ENCODE assay signal across 14 cellular contexts in genomic region chr18:59386909-59387515, GRCh38.
"Had no signal": no experiment of that assay in that cellular context is flagged by ENCODE, and none has a peak within 500 bp of the region (broad histone marks: within the 10 kb centered on the region; RNA-seq: fewer than 3 reads in every experiment).

No MANE protein-coding gene starts in this region.

- H3K4me1 Mint-ChIP-seq: activated CD4-positive, alpha-beta T cell treated with anti-CD3 and anti-CD28 coated beads for 36 hours had no signal

- H3K27ac ChIP-seq: cardiac muscle cell, ovary, VCaP had no signal

- H3K27me3 ChIP-seq: ovary had no signal

- H3K9me3 Mint-ChIP-seq: activated CD8-positive, alpha-beta T cell treated with anti-CD3 and anti-CD28 coated beads for 36 hours; activated T-cell treated with anti-CD3 and anti-CD28 coated beads, Interleukin-2, amount 50 U/mL, for 72 hours; stimulated activated naive CD8-positive, alpha-beta T cell treated with anti-CD3 and anti-CD28 coated beads, Interleukin-15, Interleukin-2, amounts not matched to agents 100 ng/mL and 50 ng/mL, for 24 hours had no signal

- H3K4me3 Mint-ChIP-seq: activated CD4-positive, alpha-beta T cell treated with anti-CD3 and anti-CD28 coated beads for 36 hours; activated CD8-positive, alpha-beta T cell treated with anti-CD3 and anti-CD28 coated beads for 36 hours; activated T-cell treated with anti-CD3 and anti-CD28 coated beads, Interleukin-2, amount 50 U/mL, for 72 hours; stimulated activated naive CD8-positive, alpha-beta T cell treated with anti-CD3 and anti-CD28 coated beads, Interleukin-15, Interleukin-2, amounts not matched to agents 100 ng/mL and 50 ng/mL, for 24 hours had no signal

- DNase-seq: activated CD4-positive, alpha-beta T cell treated with anti-CD3 and anti-CD28 coated beads for 36 hours; activated CD8-positive, alpha-beta memory T cell treated with anti-CD3 and anti-CD28 coated beads, Interleukin-2, amount 50 U/mL, for 4 hours; activated CD8-positive, alpha-beta T cell treated with anti-CD3 and anti-CD28 coated beads for 36 hours; activated T-cell treated with anti-CD3 and anti-CD28 coated beads, Interleukin-2, amount 50 U/mL, for 72 hours; aorta; kidney; left ventricle myocardium superior; mesenchymal stem cell; ovary; stimulated activated CD4-positive, alpha-beta T cell treated with anti-CD3 and anti-CD28 coated beads, Interleukin-4, amount 100 ng/mL, for 24 hours; T-helper 9 cell had no signal

- ATAC-seq: activated CD4-positive, alpha-beta T cell treated with anti-CD3 and anti-CD28 coated beads for 36 hours; activated CD8-positive, alpha-beta T cell treated with anti-CD3 and anti-CD28 coated beads for 36 hours; activated T-cell treated with anti-CD3 and anti-CD28 coated beads, Interleukin-2, amount 50 U/mL, for 72 hours; left ventricle myocardium superior had no signal

- H3K27ac Mint-ChIP-seq: activated CD4-positive, alpha-beta T cell treated with anti-CD3 and anti-CD28 coated beads for 36 hours; activated CD8-positive, alpha-beta T cell treated with anti-CD3 and anti-CD28 coated beads for 36 hours; activated T-cell treated with anti-CD3 and anti-CD28 coated beads, Interleukin-2, amount 50 U/mL, for 72 hours; stimulated activated naive CD8-positive, alpha-beta T cell treated with anti-CD3 and anti-CD28 coated beads, Interleukin-15, Interleukin-2, amounts not matched to agents 100 ng/mL and 50 ng/mL, for 24 hours had no signal

- H3K36me3 ChIP-seq: cardiac muscle cell, ovary had no signal

- H3K4me3 ChIP-seq: cardiac muscle cell, ovary had no signal
